ENCODE assay signal across 25 cellular contexts in genomic region chr7:142450206-142450605, GRCh38.
A peak's percentile ranks its signal among the peaks of the same experiment; 100 is the strongest.
DNase-seq lines count a peak whose midpoint lies in the region; ATAC-seq and TF ChIP-seq lines count a peak whose summit lies in the region.
"Had no signal": no experiment of that assay in that cellular context is flagged by ENCODE, and none has a peak within 500 bp of the region (broad histone marks: within the 10 kb centered on the region; RNA-seq: fewer than 3 reads in every experiment).

No MANE protein-coding gene starts in this region.

- no peak for DNase-seq in activated T-cell treated with anti-CD3 and anti-CD28 coated beads, Interleukin-2, amount 50 U/mL, for 4 hours
- no peak for DNase-seq in activated T-cell treated with anti-CD3 and anti-CD28 coated beads, Interleukin-2, amount 50 U/mL, for 1 hour
- peak; percentile 23 for DNase-seq in ELF-1 (ENCODE audit: low read depth, low spot score)
- no peak for DNase-seq in activated CD4-positive, alpha-beta memory T cell treated with anti-CD3 and anti-CD28 coated beads, Interleukin-2, amount 10 ng/mL, durations not matched to agents 7 days and 5 days
- no peak for DNase-seq in naive thymus-derived CD8-positive, alpha-beta T cell
- no peak for DNase-seq in RWPE1 (ENCODE audit: low spot score)
- no peak for DNase-seq in DMS153 (lab: John Stamatoyannopoulos, UW)
- no peak for DNase-seq in thyroid gland
- DNase-seq: activated B cell treated with CpG ODN at 0.5 μM for 24 hours, activated gamma-delta T cell treated with Interleukin-2 at 50 U/mL for 16 hours, esophagus squamous epithelium, hippocampal formation, immature natural killer cell, IMR-90, left lung, natural killer cell, NCI-H1105, NCI-H1930, NCI-H226, NCI-H774, T1000 had no signal

- H3K4me1 Mint-ChIP-seq in activated T-cell treated with anti-CD3 and anti-CD28 coated beads, Interleukin-2, amount 50 U/mL, for 4 hours (ENCODE audit: low read depth) = peaks cover 17% of the 10 kb centered on the region
- peaks cover 13% of the 10 kb centered on the region for H3K4me1 Mint-ChIP-seq in activated CD4-positive, alpha-beta memory T cell treated with anti-CD3 and anti-CD28 coated beads, Interleukin-2, amount 10 ng/mL, durations not matched to agents 7 days and 5 days
- H3K4me1 Mint-ChIP-seq in naive thymus-derived CD8-positive, alpha-beta T cell = peaks cover 14 to 25% (median 16%) of the 10 kb centered on the region in 4 donors
- H3K4me1 Mint-ChIP-seq: activated B cell treated with CpG ODN at 0.5 μM for 24 hours, immature natural killer cell, natural killer cell had no signal

- H3K27ac ChIP-seq in RWPE1 (no peak overlapping the region), thyroid gland (no peak overlapping the region)
- H3K27ac ChIP-seq: ascending aorta, C4-2B, esophagus squamous epithelium, left lung, vagina had no signal

- H3K9me3 ChIP-seq in thyroid gland = no peaks in the 10 kb centered on the region
- H3K9me3 ChIP-seq: ascending aorta, esophagus squamous epithelium, left lung, vagina had no signal

- peak overlapping the region; percentile 48 for H3K4me3 Mint-ChIP-seq in activated T-cell treated with anti-CD3 and anti-CD28 coated beads, Interleukin-2, amount 50 U/mL, for 4 hours
- H3K4me3 Mint-ChIP-seq in activated CD4-positive, alpha-beta memory T cell treated with anti-CD3 and anti-CD28 coated beads, Interleukin-2, amount 10 ng/mL, durations not matched to agents 7 days and 5 days = peak overlapping the region; percentile 16
- H3K4me3 Mint-ChIP-seq in naive thymus-derived CD8-positive, alpha-beta T cell = peak overlapping the region; percentile 5 to 78 (median 62)
- H3K4me3 Mint-ChIP-seq: activated B cell treated with CpG ODN at 0.5 μM for 24 hours, immature natural killer cell, natural killer cell had no signal

- no peak overlapping the region for H3K4me3 ChIP-seq in thyroid gland (replicated peaks in 1 of 3)
- H3K4me3 ChIP-seq: ascending aorta, esophagus squamous epithelium, left lung, vagina had no signal

- CTCF ChIA-PET in activated CD4-positive, alpha-beta memory T cell treated with anti-CD3 and anti-CD28 coated beads, Interleukin-2, amount 10 ng/mL, durations not matched to agents 7 days and 5 days (lab: Charles Lee) = no interaction called here
- CTCF ChIA-PET in RWPE1 (lab: Yijun Ruan, JAX) = no interaction called here

- no peaks in the 10 kb centered on the region for H3K4me1 ChIP-seq in thyroid gland
- H3K4me1 ChIP-seq: ascending aorta, esophagus squamous epithelium, left lung, vagina had no signal

- H3K27me3 Mint-ChIP-seq in activated T-cell treated with anti-CD3 and anti-CD28 coated beads, Interleukin-2, amount 50 U/mL, for 4 hours (ENCODE audit: low read depth) = peaks cover 3% of the 10 kb centered on the region
- H3K27me3 Mint-ChIP-seq in activated CD4-positive, alpha-beta memory T cell treated with anti-CD3 and anti-CD28 coated beads, Interleukin-2, amount 10 ng/mL, durations not matched to agents 7 days and 5 days = peaks cover 8% of the 10 kb centered on the region
- H3K27me3 Mint-ChIP-seq in naive thymus-derived CD8-positive, alpha-beta T cell = peaks cover 0 to 8% (median 0%) of the 10 kb centered on the region in 5 donors

- H3K27ac Mint-ChIP-seq in activated CD4-positive, alpha-beta memory T cell treated with anti-CD3 and anti-CD28 coated beads, Interleukin-2, amount 10 ng/mL, durations not matched to agents 7 days and 5 days = peak overlapping the region; percentile 41
- H3K27ac Mint-ChIP-seq in naive thymus-derived CD8-positive, alpha-beta T cell = peak overlapping the region in 9 of 10 donors; percentile 13 to 91 (median 60)
- H3K27ac Mint-ChIP-seq: activated B cell treated with CpG ODN at 0.5 μM for 24 hours, immature natural killer cell, natural killer cell had no signal

- H3K36me3 Mint-ChIP-seq in activated T-cell treated with anti-CD3 and anti-CD28 coated beads, Interleukin-2, amount 50 U/mL, for 4 hours (ENCODE audit: insufficient read depth) = no peaks in the 10 kb centered on the region
- H3K36me3 Mint-ChIP-seq in activated CD4-positive, alpha-beta memory T cell treated with anti-CD3 and anti-CD28 coated beads, Interleukin-2, amount 10 ng/mL, durations not matched to agents 7 days and 5 days (ENCODE audit: low read depth) = no peaks in the 10 kb centered on the region
- no peaks in the 10 kb centered on the region for H3K36me3 Mint-ChIP-seq in naive thymus-derived CD8-positive, alpha-beta T cell
- H3K36me3 Mint-ChIP-seq: immature natural killer cell, natural killer cell had no signal

- no peak for TF ChIP-seq POLR2A in thyroid gland (IDR thresholded peaks at IDR 0.05)

- WGBS in thyroid gland, 2 donors = 76 to 81% methylated on average over 8 of the region's 8 CpGs

- intact Hi-C loops in thyroid gland (cut with DNase I) = no loop called here

- ATAC-seq in activated T-cell treated with anti-CD3 and anti-CD28 coated beads, Interleukin-2, amount 50 U/mL, for 4 hours = no peak
- ATAC-seq in naive thymus-derived CD8-positive, alpha-beta T cell = peak in 1 of 2 donors; percentile 54
- ATAC-seq: left lung, natural killer cell, SK-N-SH treated with all-trans-retinoic acid at 6 μM for 48 hours had no signal

- no peaks in the 10 kb centered on the region for H3K9me3 Mint-ChIP-seq in activated T-cell treated with anti-CD3 and anti-CD28 coated beads, Interleukin-2, amount 50 U/mL, for 4 hours
- no peaks in the 10 kb centered on the region for H3K9me3 Mint-ChIP-seq in activated CD4-positive, alpha-beta memory T cell treated with anti-CD3 and anti-CD28 coated beads, Interleukin-2, amount 10 ng/mL, durations not matched to agents 7 days and 5 days
- H3K9me3 Mint-ChIP-seq in naive thymus-derived CD8-positive, alpha-beta T cell = no peaks in the 10 kb centered on the region
- H3K9me3 Mint-ChIP-seq: activated B cell treated with CpG ODN at 0.5 μM for 24 hours, natural killer cell had no signal

- H3K27me3 ChIP-seq in thyroid gland = no peaks in the 10 kb centered on the region
- H3K27me3 ChIP-seq: ascending aorta, esophagus squamous epithelium, left lung, vagina had no signal

- H3K36me3 ChIP-seq in thyroid gland = no peaks in the 10 kb centered on the region
- H3K36me3 ChIP-seq: ascending aorta, esophagus squamous epithelium, left lung, vagina had no signal

- POLR2A ChIA-PET in activated CD4-positive, alpha-beta memory T cell treated with anti-CD3 and anti-CD28 coated beads, Interleukin-2, amount 10 ng/mL, durations not matched to agents 7 days and 5 days (lab: Charles Lee) = interaction anchor here (1.0 kb wide), 2 partner anchors 348 to 358 kb away, joined by 3 to 4 read pairs; no protein-coding TSS in a partner anchor
- POLR2A ChIA-PET in naive thymus-derived CD8-positive, alpha-beta T cell (lab: Charles Lee) = interaction anchor here (1.3 to 1.9 kb wide), 5 partner anchors 338 to 358 kb away, joined by 3 to 12 read pairs (median 5); no protein-coding TSS in a partner anchor
- POLR2A ChIA-PET in RWPE1 (lab: Yijun Ruan, JAX; ENCODE audit: low non-redundant PET) = no interaction called here

- TF ChIP-seq CTCF in RWPE1 (conservative IDR thresholded peaks at IDR 0.05; ENCODE audit: low read depth) (no peak), thyroid gland (IDR thresholded peaks at IDR 0.05) (no peak)
